Comparison of ENCODE assay signal across 37 cellular contexts in genomic region chr12:130447655-130447965, GRCh38.
DNase-seq lines count a peak whose midpoint lies in the region; ATAC-seq, FAIRE-seq and TF ChIP-seq lines count a peak whose summit lies in the region.
"Had no signal": no experiment of that assay in that cellular context is flagged by ENCODE, and none has a peak within 500 bp of the region (broad histone marks: within the 10 kb centered on the region; RNA-seq: fewer than 3 reads in every experiment).

No MANE protein-coding gene starts in this region.

- no peak overlapping the region for H2BK15ac ChIP-seq in neuronal stem cell (ENCODE audit: low read length)

- H3K79me1 ChIP-seq in neuronal stem cell (ENCODE audit: low read depth, low read length), result no peaks in the 10 kb centered on the region

- DNase-seq in T-helper 17 cell, result no peak
- DNase-seq in kidney, result peak; percentile 57
- no peak for DNase-seq in neuronal stem cell (ENCODE audit: low spot score)
- no peak for DNase-seq in sciatic nerve (ENCODE audit: low spot score)
- DNase-seq in RKO (ENCODE audit: low spot score), result no peak
- no peak for DNase-seq in activated naive CD4-positive, alpha-beta T cell treated with anti-CD3 and anti-CD28 coated beads for 36 hours
- no peak for DNase-seq in NCI-H146 (lab: John Stamatoyannopoulos, UW)
- DNase-seq: 8988T; ACHN; AML-193; BE2C; C1 segment of cervical spinal cord; Caco-2; Calu3; CD4-positive, alpha-beta memory T cell; CD4-positive, alpha-beta T cell; CD4-positive, CD25-positive, alpha-beta regulatory T cell; CD8-positive, alpha-beta memory T cell; CD8-positive, alpha-beta T cell; COR-L47; DMS 273 treated with DMSO at 0.1 percent for 48 hours; DMS153; DMS53; DMS79; DMS79 treated with DMSO at 0.1 percent for 48 hours; DND-41; EL had no signal

- H3K4ac ChIP-seq in neuronal stem cell (ENCODE audit: low read length), result no peak overlapping the region

- H3K9me3 Mint-ChIP-seq in activated naive CD4-positive, alpha-beta T cell treated with anti-CD3 and anti-CD28 coated beads for 36 hours, result no peaks in the 10 kb centered on the region
- H3K9me3 Mint-ChIP-seq: CD4-positive, alpha-beta T cell; CD8-positive, alpha-beta T cell had no signal

- H3K36me3 ChIP-seq in kidney (ENCODE audit: control insufficient read depth in 1 of 2, insufficient read depth in 2 of 2, low read length in 2 of 2), result no peaks in the 10 kb centered on the region
- H3K36me3 ChIP-seq in neuronal stem cell (replicated peaks in 1 of 2; ENCODE audit: control insufficient read depth in 2 of 2, insufficient read depth in 2 of 2, low read length in 2 of 2), result no peaks in the 10 kb centered on the region
- H3K36me3 ChIP-seq: BLaER1; BLaER1 treated with 17β-estradiol and CSF1 and Interleukin-3, amounts not matched to agents 10 nM and 100 nM had no signal

- no peak for FAIRE-seq in kidney (lab: Jason Lieb, UNC)
- FAIRE-seq: A204.1, A549, D721Med had no signal

- H3K9me3 ChIP-seq in T-helper 17 cell (ENCODE audit: control insufficient read depth, low read length, poor library complexity, severe bottlenecking) (no peaks in the 10 kb centered on the region), kidney (ENCODE audit: control insufficient read depth in 1 of 2, low read length in 2 of 2) (no peaks in the 10 kb centered on the region), neuronal stem cell (replicated peaks in 1 of 2; ENCODE audit: control insufficient read depth in 2 of 2, insufficient read depth in 1 of 2, low read depth in 1 of 2, low read length in 2 of 2) (no peaks in the 10 kb centered on the region)
- H3K9me3 ChIP-seq: A549, BE2C, BLaER1, Caco-2 had no signal

- H2BK120ac ChIP-seq in neuronal stem cell (ENCODE audit: low read depth, low read length), result no peak overlapping the region

- CTCF ChIA-PET in activated naive CD4-positive, alpha-beta T cell treated with anti-CD3 and anti-CD28 coated beads for 36 hours (lab: Charles Lee), result no interaction called here

- H3K27me3 ChIP-seq in neuronal stem cell (ENCODE audit: control insufficient read depth in 3 of 3, insufficient read depth in 3 of 3, low read depth in 1 of 3, low read length in 3 of 3), result no peaks in the 10 kb centered on the region
- H3K27me3 ChIP-seq: BE2C; BLaER1; BLaER1 treated with 17β-estradiol and CSF1 and Interleukin-3, amounts not matched to agents 10 nM and 100 nM had no signal

- H3K4me1 ChIP-seq in kidney (ENCODE audit: control insufficient read depth in 1 of 2, insufficient read depth in 1 of 2, low read depth in 1 of 2, low read length in 2 of 2) (no peaks in the 10 kb centered on the region), neuronal stem cell (ENCODE audit: control insufficient read depth in 2 of 2, insufficient read depth in 1 of 2, low read depth in 1 of 2, low read length in 2 of 2) (no peaks in the 10 kb centered on the region)
- H3K4me1 ChIP-seq: A549; BE2C; BLaER1; BLaER1 treated with 17β-estradiol and CSF1 and Interleukin-3, amounts not matched to agents 10 nM and 100 nM; Caco-2 had no signal

- H2BK12ac ChIP-seq in neuronal stem cell (ENCODE audit: low read length), result no peak overlapping the region

- no peak overlapping the region for H3K27ac Mint-ChIP-seq in T-helper 17 cell
- H3K27ac Mint-ChIP-seq in activated naive CD4-positive, alpha-beta T cell treated with anti-CD3 and anti-CD28 coated beads for 36 hours, result no peak overlapping the region
- H3K27ac Mint-ChIP-seq: B cell; CD14-positive monocyte; CD4-positive, alpha-beta memory T cell; CD4-positive, alpha-beta T cell; CD4-positive, CD25-positive, alpha-beta regulatory T cell; CD8-positive, alpha-beta memory T cell; CD8-positive, alpha-beta T cell had no signal

- H2AK5ac ChIP-seq in neuronal stem cell (ENCODE audit: low read depth, low read length), result peak overlapping the region; percentile 19

- no CpG with 5 or more reads among the region's 11 CpGs for WGBS in neuronal stem cell (ENCODE audit: extremely low coverage in 2 of 2, insufficient read length in 2 of 2, insufficient replicate concordance in 1 of 2), 2 donors

- H3K27me3 Mint-ChIP-seq in T-helper 17 cell, result no peaks in the 10 kb centered on the region
- no peaks in the 10 kb centered on the region for H3K27me3 Mint-ChIP-seq in activated naive CD4-positive, alpha-beta T cell treated with anti-CD3 and anti-CD28 coated beads for 36 hours (ENCODE audit: low read depth)
- H3K27me3 Mint-ChIP-seq: B cell; CD4-positive, alpha-beta T cell; CD4-positive, CD25-positive, alpha-beta regulatory T cell; CD8-positive, alpha-beta memory T cell had no signal

- peak overlapping the region; percentile 74 for H3K18ac ChIP-seq in neuronal stem cell (ENCODE audit: low read length)

- no peak overlapping the region for H2AFZ ChIP-seq in neuronal stem cell (ENCODE audit: low read length)

- H3K4me1 Mint-ChIP-seq in T-helper 17 cell, result no peaks in the 10 kb centered on the region
- H3K4me1 Mint-ChIP-seq in activated naive CD4-positive, alpha-beta T cell treated with anti-CD3 and anti-CD28 coated beads for 36 hours (ENCODE audit: low read depth), result no peaks in the 10 kb centered on the region
- H3K4me1 Mint-ChIP-seq: B cell; CD14-positive monocyte; CD4-positive, alpha-beta memory T cell; CD4-positive, CD25-positive, alpha-beta regulatory T cell; CD8-positive, alpha-beta memory T cell had no signal

- H3K9ac ChIP-seq in kidney (ENCODE audit: low read length in 2 of 2) (no peak overlapping the region), neuronal stem cell (ENCODE audit: low read depth, low read length, poor library complexity) (no peak overlapping the region)
- H3K9ac ChIP-seq: BLaER1; BLaER1 treated with 17β-estradiol and CSF1 and Interleukin-3, amounts not matched to agents 10 nM and 100 nM had no signal

- H3K27ac ChIP-seq in kidney (ENCODE audit: low read depth in 2 of 2, low read length in 2 of 2) (no peak overlapping the region), neuronal stem cell (replicated peaks; ENCODE audit: low read length) (no peak overlapping the region)
- H3K27ac ChIP-seq: 22Rv1; A549; BLaER1; BLaER1 treated with 17β-estradiol and CSF1 and Interleukin-3, amounts not matched to agents 10 nM and 100 nM; C4-2B had no signal

- H3K4me3 Mint-ChIP-seq in T-helper 17 cell, result peak overlapping the region; percentile 28
- H3K4me3 Mint-ChIP-seq in activated naive CD4-positive, alpha-beta T cell treated with anti-CD3 and anti-CD28 coated beads for 36 hours, result no peak overlapping the region
- H3K4me3 Mint-ChIP-seq: B cell; CD14-positive monocyte; CD4-positive, alpha-beta memory T cell; CD4-positive, alpha-beta T cell; CD4-positive, CD25-positive, alpha-beta regulatory T cell; CD8-positive, alpha-beta memory T cell; CD8-positive, alpha-beta T cell had no signal

- no peak overlapping the region for H4K91ac ChIP-seq in neuronal stem cell (ENCODE audit: low read depth, low read length, poor library complexity)

- H3K14ac ChIP-seq in neuronal stem cell (ENCODE audit: low read length), result no peak overlapping the region

- no peak overlapping the region for H3K4me3 ChIP-seq in kidney (ENCODE audit: low read length in 2 of 2)
- no peak overlapping the region for H3K4me3 ChIP-seq in neuronal stem cell (ENCODE audit: low read length in 2 of 2)
- H3K4me3 ChIP-seq: A549; BLaER1; BLaER1 treated with 17β-estradiol and CSF1 and Interleukin-3, amounts not matched to agents 10 nM and 100 nM had no signal

- intact Hi-C loops in kidney (cut with DNase I) (no loop called here), sciatic nerve (cut with DNase I) (no loop called here)
- intact Hi-C loops in activated naive CD4-positive, alpha-beta T cell treated with anti-CD3 and anti-CD28 coated beads for 36 hours (cut with micrococcal nuclease), result no loop called here

- H2BK5ac ChIP-seq in neuronal stem cell (ENCODE audit: low read length), result no peak overlapping the region

- no peak overlapping the region for H4K8ac ChIP-seq in neuronal stem cell (ENCODE audit: low read depth, low read length)

- H3K23ac ChIP-seq in neuronal stem cell (ENCODE audit: low read depth, low read length, poor library complexity), result peak overlapping the region; percentile 49

- TF ChIP-seq CTCF in kidney (IDR thresholded peaks at IDR 0.05; ENCODE audit: borderline replicate concordance, extremely low read depth, insufficient read depth), result no peak

- no peaks in the 10 kb centered on the region for H3K36me3 Mint-ChIP-seq in T-helper 17 cell (ENCODE audit: low read depth)
- H3K36me3 Mint-ChIP-seq in activated naive CD4-positive, alpha-beta T cell treated with anti-CD3 and anti-CD28 coated beads for 36 hours (ENCODE audit: low read depth), result no peaks in the 10 kb centered on the region
- H3K36me3 Mint-ChIP-seq: CD14-positive monocyte; CD4-positive, alpha-beta memory T cell; CD4-positive, CD25-positive, alpha-beta regulatory T cell; CD8-positive, alpha-beta memory T cell; CD8-positive, alpha-beta T cell had no signal

- no peak overlapping the region for H3K4me2 ChIP-seq in neuronal stem cell (ENCODE audit: insufficient read depth, low read length, poor library complexity, severe bottlenecking)
- H3K4me2 ChIP-seq: A549; BLaER1; BLaER1 treated with 17β-estradiol and CSF1 and Interleukin-3, amounts not matched to agents 10 nM and 100 nM had no signal

- no peak for ATAC-seq in T-helper 17 cell
- peak; percentile 15 for ATAC-seq in sciatic nerve
- ATAC-seq in GM19023 (IDR thresholded peaks at IDR 0.05; ENCODE audit: unreplicated experiment), result no peak
- ATAC-seq: CD8-positive, alpha-beta T cell had no signal
